Comparison of ENCODE assay signal across 15 cellular contexts in genomic region chr16:84905965-84906460, GRCh38.
"Had no signal": no experiment of that assay in that cellular context is flagged by ENCODE, and none has a peak within 500 bp of the region (broad histone marks: within the 10 kb centered on the region; RNA-seq: fewer than 3 reads in every experiment).

No MANE protein-coding gene starts in this region.

- H3K36me3 Mint-ChIP-seq: WTC11 had no signal

- H3K27ac ChIP-seq: coronary artery, epithelial cell of prostate, lower lobe of right lung had no signal

- H3K4me3 Mint-ChIP-seq: activated CD4-positive, alpha-beta T cell treated with anti-CD3 and anti-CD28 coated beads, Interleukin-2, amount 10 ng/mL, durations not matched to agents 7 days and 5 days; activated naive CD4-positive, alpha-beta T cell treated with anti-CD3 and anti-CD28 coated beads for 36 hours; activated T-helper 17 cell treated with anti-CD3 and anti-CD28 coated beads, Interleukin-2, amount 50 U/mL, for 72 hours; naive B cell; WTC11 had no signal

- H3K4me2 ChIP-seq: smooth muscle cell had no signal

- H3K4me3 ChIP-seq: coronary artery, gastroesophageal sphincter, lower lobe of right lung, right atrium auricular region, smooth muscle cell had no signal

- H3K4me1 ChIP-seq: gastroesophageal sphincter, right atrium auricular region had no signal

- H3K9me3 ChIP-seq: gastroesophageal sphincter, lower lobe of right lung, right atrium auricular region had no signal

- H3K4me1 Mint-ChIP-seq: activated CD4-positive, alpha-beta T cell treated with anti-CD3 and anti-CD28 coated beads, Interleukin-2, amount 10 ng/mL, durations not matched to agents 7 days and 5 days; activated T-helper 17 cell treated with anti-CD3 and anti-CD28 coated beads, Interleukin-2, amount 50 U/mL, for 72 hours; naive B cell; WTC11 had no signal

- H3K27me3 Mint-ChIP-seq: activated CD4-positive, alpha-beta T cell treated with anti-CD3 and anti-CD28 coated beads, Interleukin-2, amount 10 ng/mL, durations not matched to agents 7 days and 5 days; activated T-helper 17 cell treated with anti-CD3 and anti-CD28 coated beads, Interleukin-2, amount 50 U/mL, for 72 hours had no signal

- DNase-seq: activated CD4-positive, alpha-beta T cell treated with anti-CD3 and anti-CD28 coated beads, Interleukin-2, amount 10 ng/mL, durations not matched to agents 7 days and 5 days; activated naive CD4-positive, alpha-beta T cell treated with anti-CD3 and anti-CD28 coated beads for 36 hours; activated T-cell treated with anti-CD3 and anti-CD28 coated beads for 4 hours; effector CD4-positive, alpha-beta T cell; kidney glomerular epithelial cell; lower lobe of right lung; midbrain; naive B cell had no signal

- H3K9me3 Mint-ChIP-seq: activated CD4-positive, alpha-beta T cell treated with anti-CD3 and anti-CD28 coated beads, Interleukin-2, amount 10 ng/mL, durations not matched to agents 7 days and 5 days; activated naive CD4-positive, alpha-beta T cell treated with anti-CD3 and anti-CD28 coated beads for 36 hours; activated T-helper 17 cell treated with anti-CD3 and anti-CD28 coated beads, Interleukin-2, amount 50 U/mL, for 72 hours had no signal

- H3K27ac Mint-ChIP-seq: activated CD4-positive, alpha-beta T cell treated with anti-CD3 and anti-CD28 coated beads, Interleukin-2, amount 10 ng/mL, durations not matched to agents 7 days and 5 days; activated naive CD4-positive, alpha-beta T cell treated with anti-CD3 and anti-CD28 coated beads for 36 hours; activated T-helper 17 cell treated with anti-CD3 and anti-CD28 coated beads, Interleukin-2, amount 50 U/mL, for 72 hours; naive B cell; WTC11 had no signal

- ATAC-seq: activated T-helper 17 cell treated with anti-CD3 and anti-CD28 coated beads, Interleukin-2, amount 50 U/mL, for 72 hours; gastroesophageal sphincter; lower lobe of right lung; WTC11 had no signal

- H3K27me3 ChIP-seq: gastroesophageal sphincter, right atrium auricular region had no signal
